9 cellular contexts compared by ENCODE assay signal in genomic region chrX:124239911-124240310, GRCh38.
DNase-seq lines count a peak whose midpoint lies in the region; ATAC-seq and TF ChIP-seq lines count a peak whose summit lies in the region.
"Had no signal": no experiment of that assay in that cellular context is flagged by ENCODE, and none has a peak within 500 bp of the region (broad histone marks: within the 10 kb centered on the region; RNA-seq: fewer than 3 reads in every experiment).

No MANE protein-coding gene starts in this region.

- WGBS in suprapubic skin = 65% methylated on average over 6 of the region's 6 CpGs

- no peaks in the 10 kb centered on the region for H3K27me3 Mint-ChIP-seq in activated CD4-positive, alpha-beta memory T cell treated with anti-CD3 and anti-CD28 coated beads for 36 hours
- peaks cover 24% of the 10 kb centered on the region for H3K27me3 Mint-ChIP-seq in stimulated activated memory B cell treated with anti-CD40 and anti-IgM and Interleukin-4, amounts not matched to agents 10 μg/mL and 1 μg/mL and 100 μg/mL, for 72 hours

- CTCF ChIA-PET in activated CD4-positive, alpha-beta memory T cell treated with anti-CD3 and anti-CD28 coated beads for 36 hours (lab: Charles Lee) = interaction anchor here (0.7 to 1.3 kb wide), 2 partner anchors 22 to 106 kb away, joined by 3 to 4 read pairs; partner anchors contain the start of gene SH2D1A

- H3K27ac ChIP-seq in suprapubic skin = no peak overlapping the region
- H3K27ac ChIP-seq: right lobe of liver had no signal

- H3K36me3 Mint-ChIP-seq in activated CD4-positive, alpha-beta memory T cell treated with anti-CD3 and anti-CD28 coated beads for 36 hours = no peaks in the 10 kb centered on the region
- H3K36me3 Mint-ChIP-seq in stimulated activated memory B cell treated with anti-CD40 and anti-IgM and Interleukin-4, amounts not matched to agents 10 μg/mL and 1 μg/mL and 100 μg/mL, for 72 hours = no peaks in the 10 kb centered on the region

- peak overlapping the region; percentile 70 for H3K27ac Mint-ChIP-seq in activated CD4-positive, alpha-beta memory T cell treated with anti-CD3 and anti-CD28 coated beads for 36 hours
- peak overlapping the region; percentile 49 for H3K27ac Mint-ChIP-seq in stimulated activated memory B cell treated with anti-CD40 and anti-IgM and Interleukin-4, amounts not matched to agents 10 μg/mL and 1 μg/mL and 100 μg/mL, for 72 hours

- intact Hi-C loops in activated CD4-positive, alpha-beta memory T cell treated with anti-CD3 and anti-CD28 coated beads for 36 hours (cut with micrococcal nuclease) = loop anchor here (1.0 kb wide), 2 partner anchors 60 to 107 kb away; no protein-coding TSS in a partner anchor
- intact Hi-C loops in left cardiac atrium (cut with DNase I) = no loop called here

- no peaks in the 10 kb centered on the region for H3K4me1 ChIP-seq in suprapubic skin
- H3K4me1 ChIP-seq: right lobe of liver had no signal

- H3K9me3 Mint-ChIP-seq in activated CD4-positive, alpha-beta memory T cell treated with anti-CD3 and anti-CD28 coated beads for 36 hours = no peaks in the 10 kb centered on the region
- peaks cover 3% of the 10 kb centered on the region for H3K9me3 Mint-ChIP-seq in stimulated activated memory B cell treated with anti-CD40 and anti-IgM and Interleukin-4, amounts not matched to agents 10 μg/mL and 1 μg/mL and 100 μg/mL, for 72 hours

- no peaks in the 10 kb centered on the region for H3K27me3 ChIP-seq in suprapubic skin
- H3K27me3 ChIP-seq: right lobe of liver had no signal

- POLR2A ChIA-PET in activated CD4-positive, alpha-beta memory T cell treated with anti-CD3 and anti-CD28 coated beads for 36 hours (lab: Charles Lee) = interaction anchor here (1.4 to 2.8 kb wide), 3 partner anchors 21 to 108 kb away, joined by 4 to 14 read pairs (median 12); partner anchors contain the start of gene SH2D1A

- TF ChIP-seq EP300 in suprapubic skin (IDR thresholded peaks at IDR 0.05) = no peak

- H3K4me3 ChIP-seq in suprapubic skin = no peak overlapping the region
- H3K4me3 ChIP-seq: right lobe of liver had no signal

- H3K4me1 Mint-ChIP-seq in activated CD4-positive, alpha-beta memory T cell treated with anti-CD3 and anti-CD28 coated beads for 36 hours (ENCODE audit: low read depth) = peaks cover 44% of the 10 kb centered on the region
- peaks cover 8% of the 10 kb centered on the region for H3K4me1 Mint-ChIP-seq in stimulated activated memory B cell treated with anti-CD40 and anti-IgM and Interleukin-4, amounts not matched to agents 10 μg/mL and 1 μg/mL and 100 μg/mL, for 72 hours

- H3K4me3 Mint-ChIP-seq in activated CD4-positive, alpha-beta memory T cell treated with anti-CD3 and anti-CD28 coated beads for 36 hours = peak overlapping the region; percentile 46
- H3K4me3 Mint-ChIP-seq in stimulated activated memory B cell treated with anti-CD40 and anti-IgM and Interleukin-4, amounts not matched to agents 10 μg/mL and 1 μg/mL and 100 μg/mL, for 72 hours = no peak overlapping the region

- no peak for TF ChIP-seq CTCF in suprapubic skin (IDR thresholded peaks at IDR 0.05)

- H3K9me3 ChIP-seq in suprapubic skin = no peaks in the 10 kb centered on the region
- H3K9me3 ChIP-seq: right lobe of liver had no signal

- ATAC-seq in HG02981 (IDR thresholded peaks at IDR 0.05; ENCODE audit: unreplicated experiment) (peak; percentile 93), left cardiac atrium (no peak)
- peak; percentile 82 for ATAC-seq in stimulated activated memory B cell treated with anti-CD40 and anti-IgM and Interleukin-4, amounts not matched to agents 10 μg/mL and 1 μg/mL and 100 μg/mL, for 72 hours
- ATAC-seq: right lobe of liver had no signal

- no peaks in the 10 kb centered on the region for H3K36me3 ChIP-seq in suprapubic skin
- H3K36me3 ChIP-seq: right lobe of liver had no signal

- no peak for TF ChIP-seq POLR2A in suprapubic skin (IDR thresholded peaks at IDR 0.05)

- peak; percentile 10 for DNase-seq in activated CD4-positive, CD25-positive, alpha-beta regulatory T cell treated with anti-CD3 and anti-CD28 coated beads, Interleukin-2, amount 50 U/mL, for 16 hours (ENCODE audit: low read depth, low spot score)
- no peak for DNase-seq in activated CD4-positive, CD25-positive, alpha-beta regulatory T cell treated with anti-CD3 and anti-CD28 coated beads, Interleukin-2, amount 50 U/mL, for 72 hours
- DNase-seq in activated CD4-positive, alpha-beta memory T cell treated with anti-CD3 and anti-CD28 coated beads for 36 hours = peak; percentile 61
- no peak for DNase-seq in suprapubic skin (ENCODE audit: low spot score in 2 of 2)
- DNase-seq in GOT3 (lab: John Stamatoyannopoulos, UW) = no peak
- no peak for DNase-seq in left cardiac atrium
- DNase-seq: right lobe of liver had no signal

Comparison
In these comparisons a context has a peak if more than half of its experiments do, and no peak if none do; other contexts are left out.
1. DNase-seq: peak in activated CD4-positive, CD25-positive, alpha-beta regulatory T cell treated with anti-CD3 and anti-CD28 coated beads, Interleukin-2, amount 50 U/mL, for 16 hours (single experiment) and activated CD4-positive, alpha-beta memory T cell treated with anti-CD3 and anti-CD28 coated beads for 36 hours (single experiment); none in activated CD4-positive, CD25-positive, alpha-beta regulatory T cell treated with anti-CD3 and anti-CD28 coated beads, Interleukin-2, amount 50 U/mL, for 72 hours (single experiment), suprapubic skin (0 of 2), GOT3 (single experiment) and left cardiac atrium (single experiment).
2. ATAC-seq: peak in HG02981 (single experiment) and stimulated activated memory B cell treated with anti-CD40 and anti-IgM and Interleukin-4, amounts not matched to agents 10 μg/mL and 1 μg/mL and 100 μg/mL, for 72 hours (single experiment); none in left cardiac atrium (0 of 2).